In the genomic region with DNA sequence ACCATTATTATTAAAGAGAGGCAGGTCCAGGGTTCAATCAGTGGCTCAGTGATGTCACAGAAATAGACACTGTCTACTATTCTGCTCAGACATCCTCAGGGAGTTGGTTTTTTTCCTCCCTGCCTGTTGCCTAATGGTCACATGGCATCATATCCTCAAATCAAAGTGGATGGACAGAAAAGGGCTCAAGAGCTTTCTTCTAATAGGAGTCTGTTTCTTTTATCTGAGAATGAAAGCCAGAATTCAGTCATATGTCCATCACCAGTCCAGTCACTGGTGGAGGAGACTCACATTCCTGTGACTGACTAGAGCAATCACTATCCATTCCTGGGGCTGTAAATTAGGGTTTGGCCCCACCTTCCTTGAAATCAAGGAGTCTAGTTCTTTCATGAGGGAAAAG, we compare ENCODE assay signal across 17 cellular contexts. TPM values are rescaled to one million over a fixed set of nuclear protein-coding genes. Genes with fewer than 3 reads are reported as not detected.
A peak's percentile ranks its signal among the peaks of the same experiment; 100 is the strongest.
DNase-seq lines count a peak whose midpoint lies in the region; ATAC-seq, FAIRE-seq and TF ChIP-seq lines count a peak whose summit lies in the region.
"Had no signal": no experiment of that assay in that cellular context is flagged by ENCODE, and none has a peak within 500 bp of the region (broad histone marks: within the 10 kb centered on the region; RNA-seq: fewer than 3 reads in every experiment).

No MANE protein-coding gene starts in this region.

- peak overlapping the region; percentile 79 for H2BK15ac ChIP-seq in mesendoderm (replicated peaks; ENCODE audit: low read depth)

- no peak overlapping the region for H2AK5ac ChIP-seq in mesendoderm (ENCODE audit: low read length)

- H3K9me2 ChIP-seq in PC-3 (replicated peaks; ENCODE audit: low read length) = no peaks in the 10 kb centered on the region
- H3K9me2 ChIP-seq in hepatocyte (replicated peaks; ENCODE audit: insufficient read depth) = no peaks in the 10 kb centered on the region

- H3K4me3 ChIP-seq in HepG2 (replicated peaks in 1 of 3; ENCODE audit: insufficient read depth in 1 of 3, low read depth in 2 of 3, low read length in 3 of 3) (no peak overlapping the region), right lobe of liver (no peak overlapping the region), PC-3 (ENCODE audit: low read length) (no peak overlapping the region), hepatocyte (no peak overlapping the region), mesendoderm (ENCODE audit: low read length) (no peak overlapping the region)
- H3K4me3 ChIP-seq: BLaER1 treated with 17β-estradiol and CSF1 and Interleukin-3, amounts not matched to agents 10 nM and 100 nM had no signal

- H3K4ac ChIP-seq in mesendoderm (ENCODE audit: low read depth, low read length) = no peak overlapping the region

- H4K20me1 ChIP-seq in HepG2 (ENCODE audit: insufficient read depth, low read length) (no peaks in the 10 kb centered on the region), PC-3 (ENCODE audit: low read length) (no peaks in the 10 kb centered on the region), hepatocyte (ENCODE audit: insufficient read depth, poor library complexity, severe bottlenecking) (no peaks in the 10 kb centered on the region)
- H4K20me1 ChIP-seq: BLaER1 treated with 17β-estradiol and CSF1 and Interleukin-3, amounts not matched to agents 10 nM and 100 nM had no signal

- no peak overlapping the region for H3K27ac ChIP-seq in HepG2 (ENCODE audit: extremely low read length, insufficient read depth, low read length)
- no peak overlapping the region for H3K27ac ChIP-seq in right lobe of liver
- no peak overlapping the region for H3K27ac ChIP-seq in PC-3 (ENCODE audit: low read length)
- H3K27ac ChIP-seq in hepatocyte = no peak overlapping the region
- H3K27ac ChIP-seq in mesendoderm (ENCODE audit: low read depth, low read length) = no peak overlapping the region
- H3K27ac ChIP-seq: 22Rv1; BLaER1 treated with 17β-estradiol and CSF1 and Interleukin-3, amounts not matched to agents 10 nM and 100 nM; HL-60 had no signal

- CTCF ChIA-PET in HepG2 (lab: Yijun Ruan, JAX; ENCODE audit: low intra/inter-chr PET ratio, low total read pairs) = no interaction called here
- CTCF ChIA-PET in PC-3 (lab: Charles Lee) = no interaction called here

- H3K27me3 Mint-ChIP-seq in endothelial cell (ENCODE audit: unreplicated experiment) = no peaks in the 10 kb centered on the region
- peaks cover 16 to 23% of the 10 kb centered on the region in 2 donors for H3K27me3 Mint-ChIP-seq in natural killer cell treated with Interleukin-12 subunit alpha and Interleukin-12 subunit beta and Interleukin-15 and Interleukin-18, amount 100 ng/mL, for 72 hours
- H3K27me3 Mint-ChIP-seq: CD4-positive, alpha-beta T cell had no signal

- no peak overlapping the region for H2AFZ ChIP-seq in HepG2 (ENCODE audit: low read length)
- H2AFZ ChIP-seq in PC-3 (ENCODE audit: low read length) = no peak overlapping the region
- no peak overlapping the region for H2AFZ ChIP-seq in hepatocyte

- no TSS peak for BruUV-seq in HepG2 (replicated peaks; lab: Mats Ljungman, UMichigan)
- BruUV-seq in PC-3 (replicated peaks; lab: Mats Ljungman, UMichigan) = no TSS peak

- no peak for TF ChIP-seq RAD21 in HepG2 (CRISPR knock-in tag; IDR thresholded peaks at IDR 0.05)

- no peak overlapping the region for H4K8ac ChIP-seq in mesendoderm (ENCODE audit: low read depth, low read length)

- H3K4me1 Mint-ChIP-seq in endothelial cell (ENCODE audit: unreplicated experiment) = peaks cover 23% of the 10 kb centered on the region
- H3K4me1 Mint-ChIP-seq in natural killer cell treated with Interleukin-12 subunit alpha and Interleukin-12 subunit beta and Interleukin-15 and Interleukin-18, amount 100 ng/mL, for 72 hours (ENCODE audit: low read depth in 2 of 2) = peaks cover 5 to 11% of the 10 kb centered on the region in 2 donors

- no peaks in the 10 kb centered on the region for H3K9me3 ChIP-seq in HepG2 (ENCODE audit: low read length)
- no peaks in the 10 kb centered on the region for H3K9me3 ChIP-seq in right lobe of liver
- no peaks in the 10 kb centered on the region for H3K9me3 ChIP-seq in PC-3 (ENCODE audit: low read length)
- no peaks in the 10 kb centered on the region for H3K9me3 ChIP-seq in hepatocyte (ENCODE audit: low read depth)
- H3K9me3 ChIP-seq: BLaER1 treated with 17β-estradiol and CSF1 and Interleukin-3, amounts not matched to agents 10 nM and 100 nM had no signal

- H3K79me2 ChIP-seq in HepG2 (ENCODE audit: insufficient read depth, low read length) (no peaks in the 10 kb centered on the region), PC-3 (ENCODE audit: low read length) (no peaks in the 10 kb centered on the region), hepatocyte (no peaks in the 10 kb centered on the region), mesendoderm (ENCODE audit: control insufficient read depth, insufficient read depth, low read length) (no peaks in the 10 kb centered on the region)

- H3K36me3 Mint-ChIP-seq in endothelial cell (ENCODE audit: low read depth, unreplicated experiment) = no peaks in the 10 kb centered on the region
- H3K36me3 Mint-ChIP-seq in natural killer cell treated with Interleukin-12 subunit alpha and Interleukin-12 subunit beta and Interleukin-15 and Interleukin-18, amount 100 ng/mL, for 72 hours = no peaks in the 10 kb centered on the region

- ATAC-seq in HepG2 = no peak
- ATAC-seq in right lobe of liver = no peak
- ATAC-seq in PC-3 = no peak
- no peak for ATAC-seq in natural killer cell treated with Interleukin-12 subunit alpha and Interleukin-12 subunit beta and Interleukin-15 and Interleukin-18, amount 100 ng/mL, for 72 hours

- no peak for TF ChIP-seq EP300 in HepG2 (IDR thresholded peaks at IDR 0.05; ENCODE audit: low read depth in 2 of 2, low read length in 2 of 2)
- no peak for TF ChIP-seq EP300 in HepG2 (CRISPR knock-in tag; IDR thresholded peaks at IDR 0.05; ENCODE audit: borderline replicate concordance)

- TF ChIP-seq CTCF in HepG2 (CRISPR knock-in tag; IDR thresholded peaks at IDR 0.05) (no peak), right lobe of liver (IDR thresholded peaks at IDR 0.05) (no peak), PC-3 (conservative IDR thresholded peaks at IDR 0.05; ENCODE audit: low read depth, low read length) (no peak), hepatocyte (IDR thresholded peaks at IDR 0.05; ENCODE audit: poor library complexity) (no peak), endothelial cell (IDR thresholded peaks at IDR 0.05; ENCODE audit: unreplicated experiment) (no peak)

- H3K36me3 ChIP-seq in HepG2 (replicated peaks in 1 of 2; ENCODE audit: control insufficient read depth in 1 of 2, insufficient read depth in 2 of 2, low read length in 2 of 2) = no peaks in the 10 kb centered on the region
- H3K36me3 ChIP-seq in right lobe of liver = no peaks in the 10 kb centered on the region
- H3K36me3 ChIP-seq in PC-3 (ENCODE audit: low read depth, low read length) = no peaks in the 10 kb centered on the region
- no peaks in the 10 kb centered on the region for H3K36me3 ChIP-seq in hepatocyte (replicated peaks; ENCODE audit: insufficient read depth, low read depth)
- no peaks in the 10 kb centered on the region for H3K36me3 ChIP-seq in mesendoderm (ENCODE audit: control insufficient read depth, insufficient read depth, low read length)
- H3K36me3 ChIP-seq: BLaER1 treated with 17β-estradiol and CSF1 and Interleukin-3, amounts not matched to agents 10 nM and 100 nM had no signal

- TF ChIP-seq POLR2A in HepG2 (IDR thresholded peaks at IDR 0.05; ENCODE audit: insufficient read depth in 1 of 2, low read depth in 2 of 2, low read length in 2 of 2) (no peak), right lobe of liver (IDR thresholded peaks at IDR 0.05) (no peak)

- H3K4me2 ChIP-seq in HepG2 (ENCODE audit: low read depth, low read length) (no peak overlapping the region), PC-3 (ENCODE audit: low read length) (no peak overlapping the region), hepatocyte (no peak overlapping the region), mesendoderm (ENCODE audit: low read length) (no peak overlapping the region)

- in situ Hi-C loops in HepG2 (cut with HindIII; ENCODE audit: extremely low pct_ligation_motif_present, low pct_unique_long_range_greater_than_20kb) = no loop called here

- no peak overlapping the region for H2BK5ac ChIP-seq in mesendoderm (ENCODE audit: low read length)

- no peak overlapping the region for H3K23ac ChIP-seq in mesendoderm (ENCODE audit: low read length)

- peak overlapping the region; percentile 64 for H2BK120ac ChIP-seq in mesendoderm (ENCODE audit: low read depth, low read length)

- H3F3A ChIP-seq in PC-3 (ENCODE audit: low read length, unreplicated experiment) = no peaks in the 10 kb centered on the region

- intact Hi-C loops in HepG2 (cut with micrococcal nuclease; ENCODE audit: unreplicated experiment) = no loop called here
- intact Hi-C loops in right lobe of liver (cut with DNase I) = no loop called here
- intact Hi-C loops in PC-3 (cut with micrococcal nuclease) = no loop called here

- no peaks in the 10 kb centered on the region for H3K79me1 ChIP-seq in mesendoderm (ENCODE audit: low read length)

- POLR2A ChIA-PET in HepG2 (lab: Yijun Ruan, JAX) (no interaction called here), PC-3 (lab: Charles Lee; ENCODE audit: unreplicated experiment) (interaction anchor here (0.6 kb wide), 1 partner anchor 27 kb away, joined by 7 read pairs; no protein-coding TSS in a partner anchor)

- H3K4me1 ChIP-seq in HepG2 (ENCODE audit: insufficient read depth, low read length) (peaks cover 14% of the 10 kb centered on the region; the same call in 1 of the 2 replicates), right lobe of liver (no peaks in the 10 kb centered on the region), PC-3 (ENCODE audit: insufficient read depth, low read length) (peaks cover 24% of the 10 kb centered on the region), hepatocyte (ENCODE audit: insufficient read depth) (peaks cover 22% of the 10 kb centered on the region), mesendoderm (ENCODE audit: control insufficient read depth, low read depth, low read length) (peaks cover 11% of the 10 kb centered on the region)

- no peak overlapping the region for H3K56ac ChIP-seq in mesendoderm (ENCODE audit: low read length)

- no peak overlapping the region for H3K4me3 Mint-ChIP-seq in endothelial cell (ENCODE audit: unreplicated experiment)
- no peak overlapping the region for H3K4me3 Mint-ChIP-seq in natural killer cell treated with Interleukin-12 subunit alpha and Interleukin-12 subunit beta and Interleukin-15 and Interleukin-18, amount 100 ng/mL, for 72 hours
- H3K4me3 Mint-ChIP-seq: CD4-positive, alpha-beta T cell had no signal

- no peak overlapping the region for H4K5ac ChIP-seq in mesendoderm (ENCODE audit: low read length)

- H3K27me3 ChIP-seq in HepG2 (ENCODE audit: control insufficient read depth in 1 of 2, insufficient read depth in 2 of 2, low read length in 2 of 2) (peaks cover 0 to 8% of the 10 kb centered on the region in 2 experiments; a peak in 2 of 5 replicates), right lobe of liver (no peaks in the 10 kb centered on the region), PC-3 (ENCODE audit: low read length) (no peaks in the 10 kb centered on the region), hepatocyte (no peaks in the 10 kb centered on the region), mesendoderm (ENCODE audit: insufficient read depth, low read length, poor library complexity) (no peaks in the 10 kb centered on the region)
- H3K27me3 ChIP-seq: BLaER1 treated with 17β-estradiol and CSF1 and Interleukin-3, amounts not matched to agents 10 nM and 100 nM had no signal

- H3K9ac ChIP-seq in HepG2 (ENCODE audit: insufficient read depth, low read depth, low read length) = no peak overlapping the region
- no peak overlapping the region for H3K9ac ChIP-seq in PC-3 (ENCODE audit: low read length)
- no peak overlapping the region for H3K9ac ChIP-seq in mesendoderm (ENCODE audit: low read length)
- H3K9ac ChIP-seq: BLaER1 treated with 17β-estradiol and CSF1 and Interleukin-3, amounts not matched to agents 10 nM and 100 nM had no signal

- no peak overlapping the region for H3K27ac Mint-ChIP-seq in endothelial cell (ENCODE audit: unreplicated experiment)
- H3K27ac Mint-ChIP-seq in natural killer cell treated with Interleukin-12 subunit alpha and Interleukin-12 subunit beta and Interleukin-15 and Interleukin-18, amount 100 ng/mL, for 72 hours = no peak overlapping the region
- H3K27ac Mint-ChIP-seq: CD4-positive, alpha-beta T cell had no signal

- no peaks in the 10 kb centered on the region for H3K9me3 Mint-ChIP-seq in endothelial cell (ENCODE audit: unreplicated experiment)
- no peaks in the 10 kb centered on the region for H3K9me3 Mint-ChIP-seq in natural killer cell treated with Interleukin-12 subunit alpha and Interleukin-12 subunit beta and Interleukin-15 and Interleukin-18, amount 100 ng/mL, for 72 hours

- H3K18ac ChIP-seq in mesendoderm (ENCODE audit: low read length) = peak overlapping the region; percentile 45

- DNase-seq in HepG2 (ENCODE audit: low spot score) (no peak), right lobe of liver (no peak), PC-3 (peak; percentile 26), hepatocyte (ENCODE audit: low spot score) (peak; percentile 9), mesendoderm (no peak), NCI-H187 treated with DMSO at 0.1 percent for 48 hours (lab: John Stamatoyannopoulos, UW) (no peak), endothelial cell (ENCODE audit: low spot score) (no peak)
- DNase-seq in natural killer cell treated with Interleukin-12 subunit alpha and Interleukin-12 subunit beta and Interleukin-15 and Interleukin-18, amount 100 ng/mL, for 72 hours (ENCODE audit: low spot score) = no peak
- DNase-seq: AML-193; CD4-positive, alpha-beta T cell; DMS79; EL; GDM1; HCEC 1CT had no signal

- no peak for FAIRE-seq in HepG2 (lab: Jason Lieb, UNC)

RNA-seq across cellular contexts. Expression of gene EPC2, which starts 27.9 kb away (rescaled TPM):
- total RNA-seq in HepG2 (2016; rRNA removed; fragmentation: Illumina TruSeq; extraction: Trizol) (22.0 and 24.2 TPM in 2 replicates), right lobe of liver (10 to 100 TPM in 2 of 6 experiments, 1 to 10 TPM in 4; 7.7 to 13.3 (median 8.8) TPM), PC-3 (2014; rRNA removed) (16.8 and 20.6 TPM in 2 replicates), hepatocyte (37.3 and 37.8 TPM in 2 replicates), endothelial cell (ENCODE audit: unreplicated experiment) (31.4 TPM)
- 6.5 and 8.3 TPM in 2 replicates for total RNA-seq in HepG2 (2016; cell fraction: cytosol; rRNA removed; fragmentation: Illumina TruSeq; extraction: Trizol; ENCODE audit: low read depth)
- total RNA-seq in HepG2 (2016; cell fraction: insoluble cytoplasmic fraction; rRNA removed; fragmentation: Illumina TruSeq; extraction: Trizol) = 21.5 and 24.1 TPM in 2 replicates
- total RNA-seq in HepG2 (2016; cell fraction: membrane; rRNA removed; fragmentation: Illumina TruSeq; extraction: Trizol) = 19.1 and 21.6 TPM in 2 replicates
- total RNA-seq in HepG2 (2016; cell fraction: nucleus; rRNA removed; fragmentation: Illumina TruSeq; extraction: Trizol) = 39.0 and 41.4 TPM in 2 replicates
- polyA plus RNA-seq in HepG2 (2011; rRNA removed) (19.3 and 20.5 TPM in 2 replicates), hepatocyte (2.6 and 2.7 TPM in 2 replicates)
- 10.4 and 16.7 TPM in 2 replicates for polyA plus RNA-seq in HepG2 (2011; cell fraction: cytosol; rRNA removed)
- 10.3 and 12.5 TPM in 2 replicates for polyA plus RNA-seq in HepG2 (2011; cell fraction: nucleus; rRNA removed)
- 18.8 and 21.7 TPM in 2 replicates for polyA plus RNA-seq in HepG2 (2012)
- 3.8 and 4.5 TPM in 2 replicates for polyA plus RNA-seq in HepG2 (2016; cell fraction: cytosol; fragmentation: Illumina TruSeq; extraction: Trizol; ENCODE audit: low read depth)
- 23.9 and 24.6 TPM in 2 replicates for polyA plus RNA-seq in HepG2 (2016; cell fraction: insoluble cytoplasmic fraction; fragmentation: Illumina TruSeq; extraction: Trizol; ENCODE audit: low read depth)
- polyA plus RNA-seq in HepG2 (2016; cell fraction: membrane; fragmentation: Illumina TruSeq; extraction: Trizol; ENCODE audit: low read depth) = 12.6 and 14.5 TPM in 2 replicates
- polyA plus RNA-seq in HepG2 (2016; cell fraction: nucleus; fragmentation: Illumina TruSeq; extraction: Trizol; ENCODE audit: insufficient read depth, low read depth) = 24.7 and 25.2 TPM in 2 replicates
- polyA minus RNA-seq in HepG2 (2011; rRNA and poly(A)+ RNA removed; ENCODE audit: low replicate concordance) = 21.3 and 22.4 TPM in 2 replicates
- 16.2 and 18.2 TPM in 2 replicates for polyA minus RNA-seq in HepG2 (2011; cell fraction: cytosol; rRNA and poly(A)+ RNA removed)
- polyA minus RNA-seq in HepG2 (2011; cell fraction: nucleus; rRNA and poly(A)+ RNA removed) = 124 and 162 TPM in 2 replicates
- polyA plus RNA-seq in mesendoderm (2013, experiment 1 of 2) = 22.2 TPM
- 22.5 TPM for polyA plus RNA-seq in mesendoderm (2013, experiment 2 of 2)
- 10 to 100 TPM; 27.1 to 33.1 TPM for total RNA-seq in natural killer cell treated with Interleukin-12 subunit alpha and Interleukin-12 subunit beta and Interleukin-15 and Interleukin-18, amount 100 ng/mL, for 72 hours

Comparison
In these comparisons a context has a peak if more than half of its experiments do, and no peak if none do; other contexts are left out.
1. DNase-seq: peak in PC-3 (single experiment) and hepatocyte (single experiment); none in HepG2 (single experiment), right lobe of liver (0 of 3), mesendoderm (single experiment), NCI-H187 treated with DMSO at 0.1 percent for 48 hours (single experiment), endothelial cell (single experiment) and natural killer cell treated with Interleukin-12 subunit alpha and Interleukin-12 subunit beta and Interleukin-15 and Interleukin-18, amount 100 ng/mL, for 72 hours (single experiment).